Comparison of ENCODE assay signal across 11 cellular contexts in genomic region chrX:72127332-72127731, GRCh38. TPM values are rescaled to one million over a fixed set of nuclear protein-coding genes. Genes with fewer than 3 reads are reported as not detected.
A peak's percentile ranks its signal among the peaks of the same experiment; 100 is the strongest.
DNase-seq lines count a peak whose midpoint lies in the region; ATAC-seq, FAIRE-seq and TF ChIP-seq lines count a peak whose summit lies in the region.
"Had no signal": no experiment of that assay in that cellular context is flagged by ENCODE, and none has a peak within 500 bp of the region (broad histone marks: within the 10 kb centered on the region; RNA-seq: fewer than 3 reads in every experiment).

No MANE protein-coding gene starts in this region.

- H3K4me1 ChIP-seq in A549 (peaks cover 11% of the 10 kb centered on the region), mesenchymal stem cell (ENCODE audit: control insufficient read depth, insufficient read depth, low read depth, low read length) (peaks cover 26% of the 10 kb centered on the region)

- H3K4me3 ChIP-seq in A549 (no peak overlapping the region), WERI-Rb-1 (ENCODE audit: low read depth, low read length) (no peak overlapping the region), mesenchymal stem cell (ENCODE audit: insufficient read depth in 1 of 2, low read depth in 1 of 2, low read length in 2 of 2) (no peak overlapping the region)
- H3K4me3 ChIP-seq: PC-9, SJSA1 had no signal

- peak overlapping the region; percentile 39 to 54 for H2BK12ac ChIP-seq in mesenchymal stem cell (ENCODE audit: low read length in 2 of 2)

- H3K27me3 Mint-ChIP-seq in neural crest cell (ENCODE audit: low read depth) = no peaks in the 10 kb centered on the region

- POLR2A ChIA-PET in A549 (lab: Yijun Ruan, JAX) = interaction anchor here (0.8 to 1.4 kb wide), 2 partner anchors 54 to 111 kb away, joined by 4 to 6 read pairs; partner anchors contain the start of genes ERCC6L and PIN4

- TF ChIP-seq POLR2A in A549 (IDR thresholded peaks at IDR 0.05; ENCODE audit: low read length) = no peak

- H3K18ac ChIP-seq in mesenchymal stem cell (ENCODE audit: low read depth in 1 of 2, low read length in 2 of 2) = peak overlapping the region in 1 of 2 experiments; percentile 54

- peak overlapping the region; percentile 63 to 79; a peak in 3 of 6 replicates for H3K27ac ChIP-seq in A549
- H3K27ac ChIP-seq in WERI-Rb-1 = peak overlapping the region; percentile 76
- no peak overlapping the region for H3K27ac ChIP-seq in mesenchymal stem cell (ENCODE audit: low read length, poor library complexity, severe bottlenecking)
- H3K27ac ChIP-seq: C4-2B, PC-9, SJSA1 had no signal

- H3K79me1 ChIP-seq in mesenchymal stem cell (replicated peaks; ENCODE audit: low read length, poor library complexity, severe bottlenecking) = peaks cover 15% of the 10 kb centered on the region

- H2BK120ac ChIP-seq in mesenchymal stem cell (ENCODE audit: low read depth, low read length) = no peak overlapping the region

- TF ChIP-seq CTCF in A549 (IDR thresholded peaks at IDR 0.05) (no peak), WERI-Rb-1 (IDR thresholded peaks at IDR 0.05; ENCODE audit: low read depth, low read length) (no peak), neural crest cell (conservative IDR thresholded peaks at IDR 0.05) (no peak)

- peak overlapping the region; percentile 48 for H3K9ac ChIP-seq in mesenchymal stem cell (ENCODE audit: low read length)

- peak overlapping the region; percentile 81 for H3K4me3 Mint-ChIP-seq in neural crest cell

- no peak for ATAC-seq in A549
- ATAC-seq in left ventricle myocardium superior = no peak
- ATAC-seq in GM18511 (IDR thresholded peaks at IDR 0.05; ENCODE audit: unreplicated experiment) = no peak

- H2AFZ ChIP-seq in mesenchymal stem cell (ENCODE audit: low read depth, low read length) = no peak overlapping the region
- H2AFZ ChIP-seq: PC-9 had no signal

- no peak overlapping the region for H2AK5ac ChIP-seq in mesenchymal stem cell (ENCODE audit: low read length, severe bottlenecking)

- H2BK5ac ChIP-seq in mesenchymal stem cell (ENCODE audit: low read depth, low read length, poor library complexity, severe bottlenecking) = no peak overlapping the region

- TF ChIP-seq EP300 in A549 (IDR thresholded peaks at IDR 0.05) = no peak

- H3K4me2 ChIP-seq in A549 = no peak overlapping the region
- no peak overlapping the region for H3K4me2 ChIP-seq in mesenchymal stem cell (ENCODE audit: low read length, poor library complexity, severe bottlenecking)
- H3K4me2 ChIP-seq: PC-9 had no signal

- H3K14ac ChIP-seq in mesenchymal stem cell (ENCODE audit: low read length in 2 of 2) = no peak overlapping the region

- H3K27ac Mint-ChIP-seq in neural crest cell (ENCODE audit: unreplicated experiment) = no peak overlapping the region

- peak overlapping the region; percentile 64 for H4K8ac ChIP-seq in mesenchymal stem cell (ENCODE audit: low read length)

- peaks cover 11% of the 10 kb centered on the region for H3K9me3 Mint-ChIP-seq in neural crest cell

- no peak for TF ChIP-seq RAD21 in A549 (conservative IDR thresholded peaks at IDR 0.05 in 1 of 2, IDR thresholded peaks at IDR 0.05 in 1 of 2)

- H3K4ac ChIP-seq in mesenchymal stem cell (ENCODE audit: low read depth in 1 of 2, low read length in 2 of 2) = no peak overlapping the region

- peak overlapping the region; percentile 80 for H4K91ac ChIP-seq in mesenchymal stem cell (ENCODE audit: low read length)

- no peaks in the 10 kb centered on the region for H3K27me3 ChIP-seq in WERI-Rb-1 (ENCODE audit: insufficient read depth, low read depth, severe bottlenecking)
- peaks cover 0 to 53% of the 10 kb centered on the region in 2 experiments for H3K27me3 ChIP-seq in mesenchymal stem cell (ENCODE audit: control insufficient read depth in 1 of 2, insufficient read depth in 1 of 2, low read length in 2 of 2)
- H3K27me3 ChIP-seq: SJSA1 had no signal

- CTCF ChIA-PET in A549 (lab: Yijun Ruan, JAX) = interaction anchor here (0.6 to 6.6 kb wide), 27 partner anchors 8 to 411 kb away, joined by 3 to 109 read pairs (median 5); partner anchors contain the start of gene NHSL2

- 37% methylated on average over 3 of the region's 3 CpGs for WGBS in A549 (ENCODE audit: missing lambda C conversion rate)
- 100% methylated on average over 1 of the region's 3 CpGs for WGBS in mesenchymal stem cell

- H3K36me3 ChIP-seq in WERI-Rb-1 (peaks cover 7% of the 10 kb centered on the region), mesenchymal stem cell (ENCODE audit: control insufficient read depth in 1 of 2, insufficient read depth in 2 of 2, low read depth in 1 of 2, low read length in 2 of 2) (peaks cover 0 to 5% of the 10 kb centered on the region in 2 experiments)
- H3K36me3 ChIP-seq: SJSA1 had no signal

- peaks cover 67% of the 10 kb centered on the region for H3K4me1 Mint-ChIP-seq in neural crest cell

- no peak for DNase-seq in A549 (ENCODE audit: low read depth in 1 of 2, low spot score in 1 of 2)
- DNase-seq in WERI-Rb-1 = no peak
- DNase-seq in mesenchymal stem cell = no peak
- DNase-seq in neural crest cell (ENCODE audit: low read depth, low spot score) = no peak
- DNase-seq in left ventricle myocardium superior = no peak
- DNase-seq in NCI-H1417 (lab: John Stamatoyannopoulos, UW) = no peak
- no peak for DNase-seq in HuH-7.5 (ENCODE audit: low spot score)

- H3K9me3 ChIP-seq in A549 (no peaks in the 10 kb centered on the region), WERI-Rb-1 (ENCODE audit: severe bottlenecking) (no peaks in the 10 kb centered on the region), mesenchymal stem cell (ENCODE audit: control insufficient read depth, low read length) (no peaks in the 10 kb centered on the region)
- H3K9me3 ChIP-seq: SJSA1 had no signal

- H3K23ac ChIP-seq in mesenchymal stem cell (ENCODE audit: low read length in 2 of 2) = no peak overlapping the region

- no peak overlapping the region for H2BK15ac ChIP-seq in mesenchymal stem cell (ENCODE audit: low read depth, poor library complexity, severe bottlenecking)

- FAIRE-seq in A549 (lab: Jason Lieb, UNC) = no peak

- H3K36me3 Mint-ChIP-seq in neural crest cell (ENCODE audit: low read depth) = peaks cover 22% of the 10 kb centered on the region

- intact Hi-C loops in left ventricle myocardium superior (cut with micrococcal nuclease) = loop anchor here (10.0 kb wide), 1 partner anchor 103 kb away; no protein-coding TSS in a partner anchor

TF ChIP-seq in A549, 52 proteins besides CTCF, POLR2A, EP300 and RAD21:
- TF ChIP-seq CBX8 (IDR thresholded peaks at IDR 0.05) (no peak), TFCP2L1 (CRISPR knock-in tag; IDR thresholded peaks at IDR 0.05) (no peak), PBX3 (IDR thresholded peaks at IDR 0.05) (no peak), MAZ (IDR thresholded peaks at IDR 0.05; ENCODE audit: borderline replicate concordance, low read depth, low read length) (no peak)

RNA-seq across cellular contexts. Expression of gene RTL5, which starts 4.4 kb away (rescaled TPM):
- polyA plus RNA-seq in A549 (2011; rRNA removed) (1.2 and 2.2 TPM in 2 replicates), A549 (2017; fragmentation: RNase III; extraction: RNeasy Plus Mini Kit Qiagen cat#74134 plus additional on column Dnase treatment) (2.9 to 3.3 TPM (median 3.2 TPM) in 3 replicates)
- polyA plus RNA-seq in A549 (2012; cell fraction: cytosol; rRNA removed) = 1.8 and 2.1 TPM in 2 replicates
- polyA plus RNA-seq in A549 (2012; cell fraction: nucleus; rRNA removed) = 3.2 and 3.3 TPM in 2 replicates
- polyA minus RNA-seq in A549 (2011; rRNA and poly(A)+ RNA removed) = 3.2 and 3.6 TPM in 2 replicates
- 10.6 TPM for polyA plus RNA-seq in mesenchymal stem cell (2013, experiment 1 of 2)
- 9.8 TPM for polyA plus RNA-seq in mesenchymal stem cell (2013, experiment 2 of 2)
- total RNA-seq in neural crest cell (21.7 and 23.0 TPM in 2 replicates), left ventricle myocardium superior (2.5 TPM)
- total RNA-seq: PC-9 had no signal

RNA-seq across cellular contexts. Expression of gene PIN4, which starts 54.2 kb away (rescaled TPM):
- polyA plus RNA-seq in A549 (2011; rRNA removed) (24.0 and 43.4 TPM in 2 replicates), A549 (2017; fragmentation: RNase III; extraction: RNeasy Plus Mini Kit Qiagen cat#74134 plus additional on column Dnase treatment) (105 to 111 TPM (median 109 TPM) in 3 replicates)
- polyA plus RNA-seq in A549 (2012; cell fraction: cytosol; rRNA removed) = 18.2 and 22.0 TPM in 2 replicates
- polyA plus RNA-seq in A549 (2012; cell fraction: nucleus; rRNA removed) = 1.4 and 3.2 TPM in 2 replicates
- polyA minus RNA-seq in A549 (2011; rRNA and poly(A)+ RNA removed) = 3.6 TPM in 2 replicates
- 26.3 TPM for polyA plus RNA-seq in mesenchymal stem cell (2013, experiment 1 of 2)
- 24.5 TPM for polyA plus RNA-seq in mesenchymal stem cell (2013, experiment 2 of 2)
- total RNA-seq in neural crest cell (14.0 and 16.7 TPM in 2 replicates), left ventricle myocardium superior (10.3 TPM)
